In genomic region chr1:224433671-224434446, GRCh38 we compare ENCODE assay signal across 8 cellular contexts. TPM values are rescaled to one million over a fixed set of nuclear protein-coding genes. Genes with fewer than 3 reads are reported as not detected.
DNase-seq lines count a peak whose midpoint lies in the region; ATAC-seq and TF ChIP-seq lines count a peak whose summit lies in the region.

No MANE protein-coding gene starts in this region.

- peak overlapping the region; percentile 96 for H3K27ac ChIP-seq in left ventricle myocardium inferior (replicated peaks)

- peak overlapping the region; percentile 88 for H3K4me3 ChIP-seq in adipocyte (ENCODE audit: low read length)
- H3K4me3 ChIP-seq in left ventricle myocardium inferior = peak overlapping the region; percentile 91

- H3K9me3 ChIP-seq in adipocyte (ENCODE audit: control insufficient read depth, low read length) (no peaks in the 10 kb centered on the region), left ventricle myocardium inferior (replicated peaks) (no peaks in the 10 kb centered on the region)

- H3K4me1 ChIP-seq in adipocyte (ENCODE audit: control insufficient read depth, insufficient read depth, low read length) = peaks cover 38% of the 10 kb centered on the region
- H3K4me1 ChIP-seq in left ventricle myocardium inferior = peaks cover 69% of the 10 kb centered on the region

- intact Hi-C loops in left ventricle myocardium inferior (cut with micrococcal nuclease) (no loop called here), posterior cingulate gyrus (cut with DNase I) (loop anchor here (2.0 to 10.0 kb wide), 2 partner anchors 77 to 319 kb away; partner anchors contain the start of genes CNIH4 and FBXO28)

- H3K27me3 ChIP-seq in adipocyte (replicated peaks; ENCODE audit: control insufficient read depth, insufficient read depth, low read length) (no peaks in the 10 kb centered on the region), left ventricle myocardium inferior (ENCODE audit: low read depth) (no peaks in the 10 kb centered on the region)

- H3K36me3 ChIP-seq in adipocyte (ENCODE audit: control insufficient read depth, insufficient read depth, low read length, severe bottlenecking) (peaks cover 18% of the 10 kb centered on the region), left ventricle myocardium inferior (peaks cover 12% of the 10 kb centered on the region)

- TF ChIP-seq CTCF in left ventricle myocardium inferior (IDR thresholded peaks at IDR 0.05; ENCODE audit: borderline replicate concordance) = no peak

- peak overlapping the region; percentile 94 for H3K9ac ChIP-seq in adipocyte (ENCODE audit: low read length)

- peak; percentile 49 for DNase-seq in NK-92 treated with Interleukin-12 subunit alpha and Interleukin-12 subunit beta, amount 100 ng/mL, for 24 hours (lab: John Stamatoyannopoulos, UW)
- DNase-seq in NK-92 (lab: John Stamatoyannopoulos, UW; ENCODE audit: unreplicated experiment) = no peak
- DNase-seq in RPMI8226 = peak; percentile 31
- DNase-seq in adipocyte (ENCODE audit: low read depth) = peak; percentile 54
- peak; percentile 40 for DNase-seq in left ventricle myocardium inferior
- peak; percentile 26 to 90 (median 37) for DNase-seq in posterior cingulate gyrus

- ATAC-seq in GM19452 (IDR thresholded peaks at IDR 0.05; ENCODE audit: unreplicated experiment) (no peak), HG03460 (IDR thresholded peaks at IDR 0.05; ENCODE audit: unreplicated experiment) (no peak)

RNA-seq across cellular contexts. Expression of gene WDR26, which starts 0.7 kb away (rescaled TPM):
- total RNA-seq in left ventricle myocardium inferior = 60.7 TPM
